In the genomic region with DNA sequence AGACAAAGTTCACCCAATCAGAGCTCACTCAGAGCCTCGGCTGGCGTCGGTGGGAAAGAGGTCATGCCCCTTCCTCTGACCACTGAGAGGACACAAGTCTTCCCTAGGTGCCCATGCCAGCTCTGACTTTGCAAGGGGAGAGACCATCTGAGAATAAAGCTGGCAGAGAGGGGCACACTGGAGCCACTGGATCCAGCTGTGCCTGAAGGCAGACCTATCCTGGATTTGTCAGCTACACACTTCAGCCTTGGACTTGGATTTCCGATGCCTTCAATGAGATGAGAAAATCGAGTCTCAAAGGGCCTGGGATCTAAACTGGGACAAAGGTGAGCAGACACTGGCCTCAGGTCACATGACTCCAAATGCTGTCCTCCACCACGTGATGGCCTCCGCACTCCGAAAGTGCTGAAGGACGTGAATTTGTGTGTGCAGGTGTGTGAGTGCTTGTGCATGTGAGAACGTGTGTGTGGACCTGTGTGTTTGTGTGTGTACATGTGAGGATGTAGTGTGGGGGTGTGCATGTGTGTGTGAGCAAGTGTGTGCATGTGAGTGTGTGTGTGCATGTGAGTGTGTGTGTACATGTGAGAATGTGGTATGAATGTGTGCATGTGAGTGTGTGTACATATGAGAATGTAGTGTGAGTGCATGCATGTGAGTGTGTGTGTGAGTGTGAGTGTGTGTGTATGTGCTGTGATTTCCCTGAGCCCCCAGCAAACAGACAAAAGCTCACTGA, we compare ENCODE assay signal across 1 cellular context.
TF ChIP-seq lines count a peak whose summit lies in the region.

No MANE protein-coding gene starts in this region.

TF ChIP-seq in K562, 482 proteins besides CTCF, POLR2A, EP300 and RAD21 (continued from another document):
- TF ChIP-seq, protein P1, sequence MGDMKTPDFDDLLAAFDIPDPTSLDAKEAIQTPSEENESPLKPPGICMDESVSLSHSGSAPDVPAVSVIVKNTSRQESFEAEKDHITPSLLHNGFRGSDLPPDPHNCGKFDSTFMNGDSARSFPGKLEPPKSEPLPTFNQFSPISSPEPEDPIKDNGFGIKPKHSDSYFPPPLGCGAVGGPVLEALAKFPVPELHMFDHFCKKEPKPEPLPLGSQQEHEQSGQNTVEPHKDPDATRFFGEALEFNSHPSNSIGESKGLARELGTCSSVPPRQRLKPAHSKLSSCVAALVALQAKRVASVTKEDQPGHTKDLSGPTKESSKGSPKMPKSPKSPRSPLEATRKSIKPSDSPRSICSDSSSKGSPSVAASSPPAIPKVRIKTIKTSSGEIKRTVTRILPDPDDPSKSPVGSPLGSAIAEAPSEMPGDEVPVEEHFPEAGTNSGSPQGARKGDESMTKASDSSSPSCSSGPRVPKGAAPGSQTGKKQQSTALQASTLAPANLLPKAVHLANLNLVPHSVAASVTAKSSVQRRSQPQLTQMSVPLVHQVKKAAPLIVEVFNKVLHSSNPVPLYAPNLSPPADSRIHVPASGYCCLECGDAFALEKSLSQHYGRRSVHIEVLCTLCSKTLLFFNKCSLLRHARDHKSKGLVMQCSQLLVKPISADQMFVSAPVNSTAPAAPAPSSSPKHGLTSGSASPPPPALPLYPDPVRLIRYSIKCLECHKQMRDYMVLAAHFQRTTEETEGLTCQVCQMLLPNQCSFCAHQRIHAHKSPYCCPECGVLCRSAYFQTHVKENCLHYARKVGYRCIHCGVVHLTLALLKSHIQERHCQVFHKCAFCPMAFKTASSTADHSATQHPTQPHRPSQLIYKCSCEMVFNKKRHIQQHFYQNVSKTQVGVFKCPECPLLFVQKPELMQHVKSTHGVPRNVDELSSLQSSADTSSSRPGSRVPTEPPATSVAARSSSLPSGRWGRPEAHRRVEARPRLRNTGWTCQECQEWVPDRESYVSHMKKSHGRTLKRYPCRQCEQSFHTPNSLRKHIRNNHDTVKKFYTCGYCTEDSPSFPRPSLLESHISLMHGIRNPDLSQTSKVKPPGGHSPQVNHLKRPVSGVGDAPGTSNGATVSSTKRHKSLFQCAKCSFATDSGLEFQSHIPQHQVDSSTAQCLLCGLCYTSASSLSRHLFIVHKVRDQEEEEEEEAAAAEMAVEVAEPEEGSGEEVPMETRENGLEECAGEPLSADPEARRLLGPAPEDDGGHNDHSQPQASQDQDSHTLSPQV (IDR thresholded peaks at IDR 0.05) = no peak
- TF ChIP-seq YY1 (IDR thresholded peaks at IDR 0.05; ENCODE audit: borderline replicate concordance in 1 of 3, control insufficient read depth in 1 of 3, extremely low read depth in 1 of 3, insufficient read depth in 3 of 3, insufficient read length in 1 of 3, insufficient replicate concordance in 2 of 3, low read depth in 1 of 3, low read length in 2 of 3) (no peak), HMGN3 (IDR thresholded peaks at IDR 0.05; ENCODE audit: borderline replicate concordance, extremely low read depth, insufficient read length, low read depth, low read length) (no peak), TRIM28 (IDR thresholded peaks at IDR 0.05) (no peak), HDAC1 (IDR thresholded peaks at IDR 0.05) (no peak), GATAD2B (IDR thresholded peaks at IDR 0.05; ENCODE audit: borderline replicate concordance) (no peak), ZNF217 (CRISPR knock-in tag; IDR thresholded peaks at IDR 0.05) (no peak), CREM (IDR thresholded peaks at IDR 0.05; ENCODE audit: low read depth) (no peak), ZNF121 (CRISPR knock-in tag; conservative IDR thresholded peaks at IDR 0.05) (no peak), ZNF311 (CRISPR knock-in tag; IDR thresholded peaks at IDR 0.05) (no peak), CEBPB (tag; IDR thresholded peaks at IDR 0.05) (no peak), NFIC (IDR thresholded peaks at IDR 0.05) (no peak), KDM5B (IDR thresholded peaks at IDR 0.05; ENCODE audit: insufficient replicate concordance, low read depth, low read length) (no peak), STAG1 (CRISPR knock-in tag; IDR thresholded peaks at IDR 0.05; ENCODE audit: borderline replicate concordance) (no peak), TSC22D4 (tag; IDR thresholded peaks at IDR 0.05) (peak; percentile 26; the same call in 1 of the 2 replicates), ELF2 (CRISPR knock-in tag; IDR thresholded peaks at IDR 0.05) (no peak), SMARCC2 (IDR thresholded peaks at IDR 0.05; ENCODE audit: low read depth) (no peak), SPI1 (IDR thresholded peaks at IDR 0.05; ENCODE audit: borderline replicate concordance, low read depth, low read length) (no peak), NR2C1 (IDR thresholded peaks at IDR 0.05) (no peak), NR2C1 (tag; IDR thresholded peaks at IDR 0.05) (no peak), ZFP1 (CRISPR knock-in tag; IDR thresholded peaks at IDR 0.05) (no peak), CBFA2T2 (conservative IDR thresholded peaks at IDR 0.05) (0 out of 2 replicates have a peak, but pooled peaks have one; percentile 12), SMC3 (conservative IDR thresholded peaks at IDR 0.05; ENCODE audit: insufficient read depth, low read depth, low read length) (no peak)
- TF ChIP-seq, protein P2, sequence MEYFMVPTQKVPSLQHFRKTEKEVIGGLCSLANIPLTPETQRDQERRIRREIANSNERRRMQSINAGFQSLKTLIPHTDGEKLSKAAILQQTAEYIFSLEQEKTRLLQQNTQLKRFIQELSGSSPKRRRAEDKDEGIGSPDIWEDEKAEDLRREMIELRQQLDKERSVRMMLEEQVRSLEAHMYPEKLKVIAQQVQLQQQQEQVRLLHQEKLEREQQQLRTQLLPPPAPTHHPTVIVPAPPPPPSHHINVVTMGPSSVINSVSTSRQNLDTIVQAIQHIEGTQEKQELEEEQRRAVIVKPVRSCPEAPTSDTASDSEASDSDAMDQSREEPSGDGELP (CRISPR knock-in tag; IDR thresholded peaks at IDR 0.05; ENCODE audit: borderline replicate concordance) = no peak
- TF ChIP-seq, protein P3, sequence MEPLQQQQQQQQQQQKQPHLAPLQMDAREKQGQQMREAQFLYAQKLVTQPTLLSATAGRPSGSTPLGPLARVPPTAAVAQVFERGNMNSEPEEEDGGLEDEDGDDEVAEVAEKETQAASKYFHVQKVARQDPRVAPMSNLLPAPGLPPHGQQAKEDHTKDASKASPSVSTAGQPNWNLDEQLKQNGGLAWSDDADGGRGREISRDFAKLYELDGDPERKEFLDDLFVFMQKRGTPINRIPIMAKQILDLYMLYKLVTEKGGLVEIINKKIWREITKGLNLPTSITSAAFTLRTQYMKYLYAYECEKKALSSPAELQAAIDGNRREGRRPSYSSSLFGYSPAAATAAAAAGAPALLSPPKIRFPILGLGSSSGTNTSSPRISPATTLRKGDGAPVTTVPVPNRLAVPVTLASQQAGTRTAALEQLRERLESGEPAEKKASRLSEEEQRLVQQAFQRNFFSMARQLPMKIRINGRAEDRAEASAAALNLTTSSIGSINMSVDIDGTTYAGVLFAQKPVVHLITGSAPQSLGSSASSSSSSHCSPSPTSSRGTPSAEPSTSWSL (CRISPR knock-in tag; IDR thresholded peaks at IDR 0.05; ENCODE audit: borderline replicate concordance) = no peak
- TF ChIP-seq, protein P4, sequence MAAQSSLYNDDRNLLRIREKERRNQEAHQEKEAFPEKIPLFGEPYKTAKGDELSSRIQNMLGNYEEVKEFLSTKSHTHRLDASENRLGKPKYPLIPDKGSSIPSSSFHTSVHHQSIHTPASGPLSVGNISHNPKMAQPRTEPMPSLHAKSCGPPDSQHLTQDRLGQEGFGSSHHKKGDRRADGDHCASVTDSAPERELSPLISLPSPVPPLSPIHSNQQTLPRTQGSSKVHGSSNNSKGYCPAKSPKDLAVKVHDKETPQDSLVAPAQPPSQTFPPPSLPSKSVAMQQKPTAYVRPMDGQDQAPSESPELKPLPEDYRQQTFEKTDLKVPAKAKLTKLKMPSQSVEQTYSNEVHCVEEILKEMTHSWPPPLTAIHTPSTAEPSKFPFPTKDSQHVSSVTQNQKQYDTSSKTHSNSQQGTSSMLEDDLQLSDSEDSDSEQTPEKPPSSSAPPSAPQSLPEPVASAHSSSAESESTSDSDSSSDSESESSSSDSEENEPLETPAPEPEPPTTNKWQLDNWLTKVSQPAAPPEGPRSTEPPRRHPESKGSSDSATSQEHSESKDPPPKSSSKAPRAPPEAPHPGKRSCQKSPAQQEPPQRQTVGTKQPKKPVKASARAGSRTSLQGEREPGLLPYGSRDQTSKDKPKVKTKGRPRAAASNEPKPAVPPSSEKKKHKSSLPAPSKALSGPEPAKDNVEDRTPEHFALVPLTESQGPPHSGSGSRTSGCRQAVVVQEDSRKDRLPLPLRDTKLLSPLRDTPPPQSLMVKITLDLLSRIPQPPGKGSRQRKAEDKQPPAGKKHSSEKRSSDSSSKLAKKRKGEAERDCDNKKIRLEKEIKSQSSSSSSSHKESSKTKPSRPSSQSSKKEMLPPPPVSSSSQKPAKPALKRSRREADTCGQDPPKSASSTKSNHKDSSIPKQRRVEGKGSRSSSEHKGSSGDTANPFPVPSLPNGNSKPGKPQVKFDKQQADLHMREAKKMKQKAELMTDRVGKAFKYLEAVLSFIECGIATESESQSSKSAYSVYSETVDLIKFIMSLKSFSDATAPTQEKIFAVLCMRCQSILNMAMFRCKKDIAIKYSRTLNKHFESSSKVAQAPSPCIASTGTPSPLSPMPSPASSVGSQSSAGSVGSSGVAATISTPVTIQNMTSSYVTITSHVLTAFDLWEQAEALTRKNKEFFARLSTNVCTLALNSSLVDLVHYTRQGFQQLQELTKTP (IDR thresholded peaks at IDR 0.05; ENCODE audit: low read depth in 1 of 2, partially characterized antibody in 2 of 2) = no peak
- TF ChIP-seq, protein P5, sequence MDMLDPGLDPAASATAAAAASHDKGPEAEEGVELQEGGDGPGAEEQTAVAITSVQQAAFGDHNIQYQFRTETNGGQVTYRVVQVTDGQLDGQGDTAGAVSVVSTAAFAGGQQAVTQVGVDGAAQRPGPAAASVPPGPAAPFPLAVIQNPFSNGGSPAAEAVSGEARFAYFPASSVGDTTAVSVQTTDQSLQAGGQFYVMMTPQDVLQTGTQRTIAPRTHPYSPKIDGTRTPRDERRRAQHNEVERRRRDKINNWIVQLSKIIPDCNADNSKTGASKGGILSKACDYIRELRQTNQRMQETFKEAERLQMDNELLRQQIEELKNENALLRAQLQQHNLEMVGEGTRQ (CRISPR knock-in tag; IDR thresholded peaks at IDR 0.05) = peak; percentile 68
- TF ChIP-seq, protein P6, sequence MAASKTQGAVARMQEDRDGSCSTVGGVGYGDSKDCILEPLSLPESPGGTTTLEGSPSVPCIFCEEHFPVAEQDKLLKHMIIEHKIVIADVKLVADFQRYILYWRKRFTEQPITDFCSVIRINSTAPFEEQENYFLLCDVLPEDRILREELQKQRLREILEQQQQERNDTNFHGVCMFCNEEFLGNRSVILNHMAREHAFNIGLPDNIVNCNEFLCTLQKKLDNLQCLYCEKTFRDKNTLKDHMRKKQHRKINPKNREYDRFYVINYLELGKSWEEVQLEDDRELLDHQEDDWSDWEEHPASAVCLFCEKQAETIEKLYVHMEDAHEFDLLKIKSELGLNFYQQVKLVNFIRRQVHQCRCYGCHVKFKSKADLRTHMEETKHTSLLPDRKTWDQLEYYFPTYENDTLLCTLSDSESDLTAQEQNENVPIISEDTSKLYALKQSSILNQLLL (CRISPR knock-in tag; IDR thresholded peaks at IDR 0.05; ENCODE audit: borderline replicate concordance) = no peak
- TF ChIP-seq, protein P7, sequence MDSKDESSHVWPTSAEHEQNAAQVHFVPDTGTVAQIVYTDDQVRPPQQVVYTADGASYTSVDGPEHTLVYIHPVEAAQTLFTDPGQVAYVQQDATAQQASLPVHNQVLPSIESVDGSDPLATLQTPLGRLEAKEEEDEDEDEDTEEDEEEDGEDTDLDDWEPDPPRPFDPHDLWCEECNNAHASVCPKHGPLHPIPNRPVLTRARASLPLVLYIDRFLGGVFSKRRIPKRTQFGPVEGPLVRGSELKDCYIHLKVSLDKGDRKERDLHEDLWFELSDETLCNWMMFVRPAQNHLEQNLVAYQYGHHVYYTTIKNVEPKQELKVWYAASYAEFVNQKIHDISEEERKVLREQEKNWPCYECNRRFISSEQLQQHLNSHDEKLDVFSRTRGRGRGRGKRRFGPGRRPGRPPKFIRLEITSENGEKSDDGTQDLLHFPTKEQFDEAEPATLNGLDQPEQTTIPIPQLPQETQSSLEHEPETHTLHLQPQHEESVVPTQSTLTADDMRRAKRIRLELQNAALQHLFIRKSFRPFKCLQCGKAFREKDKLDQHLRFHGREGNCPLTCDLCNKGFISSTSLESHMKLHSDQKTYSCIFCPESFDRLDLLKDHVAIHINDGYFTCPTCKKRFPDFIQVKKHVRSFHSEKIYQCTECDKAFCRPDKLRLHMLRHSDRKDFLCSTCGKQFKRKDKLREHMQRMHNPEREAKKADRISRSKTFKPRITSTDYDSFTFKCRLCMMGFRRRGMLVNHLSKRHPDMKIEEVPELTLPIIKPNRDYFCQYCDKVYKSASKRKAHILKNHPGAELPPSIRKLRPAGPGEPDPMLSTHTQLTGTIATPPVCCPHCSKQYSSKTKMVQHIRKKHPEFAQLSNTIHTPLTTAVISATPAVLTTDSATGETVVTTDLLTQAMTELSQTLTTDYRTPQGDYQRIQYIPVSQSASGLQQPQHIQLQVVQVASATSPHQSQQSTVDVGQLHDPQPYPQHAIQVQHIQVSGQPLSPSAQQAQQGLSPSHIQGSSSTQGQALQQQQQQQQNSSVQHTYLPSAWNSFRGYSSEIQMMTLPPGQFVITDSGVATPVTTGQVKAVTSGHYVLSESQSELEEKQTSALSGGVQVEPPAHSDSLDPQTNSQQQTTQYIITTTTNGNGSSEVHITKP (IDR thresholded peaks at IDR 0.05; ENCODE audit: partially characterized antibody) = no peak
- TF ChIP-seq, protein P8, sequence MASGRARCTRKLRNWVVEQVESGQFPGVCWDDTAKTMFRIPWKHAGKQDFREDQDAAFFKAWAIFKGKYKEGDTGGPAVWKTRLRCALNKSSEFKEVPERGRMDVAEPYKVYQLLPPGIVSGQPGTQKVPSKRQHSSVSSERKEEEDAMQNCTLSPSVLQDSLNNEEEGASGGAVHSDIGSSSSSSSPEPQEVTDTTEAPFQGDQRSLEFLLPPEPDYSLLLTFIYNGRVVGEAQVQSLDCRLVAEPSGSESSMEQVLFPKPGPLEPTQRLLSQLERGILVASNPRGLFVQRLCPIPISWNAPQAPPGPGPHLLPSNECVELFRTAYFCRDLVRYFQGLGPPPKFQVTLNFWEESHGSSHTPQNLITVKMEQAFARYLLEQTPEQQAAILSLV (tag; IDR thresholded peaks at IDR 0.05) = no peak
- TF ChIP-seq, protein P9, sequence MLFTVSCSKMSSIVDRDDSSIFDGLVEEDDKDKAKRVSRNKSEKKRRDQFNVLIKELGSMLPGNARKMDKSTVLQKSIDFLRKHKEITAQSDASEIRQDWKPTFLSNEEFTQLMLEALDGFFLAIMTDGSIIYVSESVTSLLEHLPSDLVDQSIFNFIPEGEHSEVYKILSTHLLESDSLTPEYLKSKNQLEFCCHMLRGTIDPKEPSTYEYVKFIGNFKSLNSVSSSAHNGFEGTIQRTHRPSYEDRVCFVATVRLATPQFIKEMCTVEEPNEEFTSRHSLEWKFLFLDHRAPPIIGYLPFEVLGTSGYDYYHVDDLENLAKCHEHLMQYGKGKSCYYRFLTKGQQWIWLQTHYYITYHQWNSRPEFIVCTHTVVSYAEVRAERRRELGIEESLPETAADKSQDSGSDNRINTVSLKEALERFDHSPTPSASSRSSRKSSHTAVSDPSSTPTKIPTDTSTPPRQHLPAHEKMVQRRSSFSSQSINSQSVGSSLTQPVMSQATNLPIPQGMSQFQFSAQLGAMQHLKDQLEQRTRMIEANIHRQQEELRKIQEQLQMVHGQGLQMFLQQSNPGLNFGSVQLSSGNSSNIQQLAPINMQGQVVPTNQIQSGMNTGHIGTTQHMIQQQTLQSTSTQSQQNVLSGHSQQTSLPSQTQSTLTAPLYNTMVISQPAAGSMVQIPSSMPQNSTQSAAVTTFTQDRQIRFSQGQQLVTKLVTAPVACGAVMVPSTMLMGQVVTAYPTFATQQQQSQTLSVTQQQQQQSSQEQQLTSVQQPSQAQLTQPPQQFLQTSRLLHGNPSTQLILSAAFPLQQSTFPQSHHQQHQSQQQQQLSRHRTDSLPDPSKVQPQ (CRISPR knock-in tag; IDR thresholded peaks at IDR 0.05; ENCODE audit: borderline replicate concordance) = no peak
